8 cellular contexts compared by ENCODE assay signal in genomic region chr11:62727833-62728721, GRCh38. TPM values are rescaled to one million over a fixed set of nuclear protein-coding genes. Genes with fewer than 3 reads are reported as not detected.
DNase-seq lines count a peak whose midpoint lies in the region; TF ChIP-seq lines count a peak whose summit lies in the region.

A gene with protein sequence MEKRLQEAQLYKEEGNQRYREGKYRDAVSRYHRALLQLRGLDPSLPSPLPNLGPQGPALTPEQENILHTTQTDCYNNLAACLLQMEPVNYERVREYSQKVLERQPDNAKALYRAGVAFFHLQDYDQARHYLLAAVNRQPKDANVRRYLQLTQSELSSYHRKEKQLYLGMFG (plus strand): TSS chr11:62728486. CDS start chr11:62728849, 363 bp downstream.

- H3K27me3 ChIP-seq in H7 (ENCODE audit: control insufficient read depth, insufficient read depth, low read length), result no peaks in the 10 kb centered on the region

- no peaks in the 10 kb centered on the region for H3K27me3 Mint-ChIP-seq in nephron (ENCODE audit: low read depth)
- no peaks in the 10 kb centered on the region for H3K27me3 Mint-ChIP-seq in stimulated activated naive CD8-positive, alpha-beta T cell treated with anti-CD3 and anti-CD28 coated beads, Interleukin-15, Interleukin-2, amounts not matched to agents 100 ng/mL and 50 ng/mL, for 24 hours

- TF ChIP-seq CTCF in fibroblast of the aortic adventitia (IDR thresholded peaks at IDR 0.05; ENCODE audit: insufficient read depth, low read length) (no peak), nephron (IDR thresholded peaks at IDR 0.05; ENCODE audit: unreplicated experiment in 3 of 3) (no peak)

- H3K36me3 Mint-ChIP-seq in nephron (ENCODE audit: low read depth), result peaks cover 24% of the 10 kb centered on the region
- peaks cover 41% of the 10 kb centered on the region for H3K36me3 Mint-ChIP-seq in stimulated activated naive CD8-positive, alpha-beta T cell treated with anti-CD3 and anti-CD28 coated beads, Interleukin-15, Interleukin-2, amounts not matched to agents 100 ng/mL and 50 ng/mL, for 24 hours (ENCODE audit: low read depth)

- H3K4me3 ChIP-seq in H7 (ENCODE audit: insufficient read depth, low read depth, low read length), result peak within 1 kb of the TSS; percentile 99
- peak within 1 kb of the TSS; percentile 98 for H3K4me3 ChIP-seq in fibroblast of the aortic adventitia (ENCODE audit: low read depth, low read length)

- DNase-seq in ELF-1 (ENCODE audit: low read depth, low spot score) (peak; percentile 99), H7 (peak; percentile 90), M059J (ENCODE audit: low read depth) (peak; percentile 98), SHP77 (lab: John Stamatoyannopoulos, UW) (peak; percentile 96 to 97), fibroblast of the aortic adventitia (ENCODE audit: low read depth) (peak; percentile 99)
- DNase-seq in activated effector memory CD4-positive, alpha-beta T cell treated with Interleukin-2 at 50 U/mL for 16 hours, result peak; percentile 77

- no peaks in the 10 kb centered on the region for H3K9me3 Mint-ChIP-seq in nephron
- no peaks in the 10 kb centered on the region for H3K9me3 Mint-ChIP-seq in stimulated activated naive CD8-positive, alpha-beta T cell treated with anti-CD3 and anti-CD28 coated beads, Interleukin-15, Interleukin-2, amounts not matched to agents 100 ng/mL and 50 ng/mL, for 24 hours

- H3K36me3 ChIP-seq in H7 (replicated peaks; ENCODE audit: control insufficient read depth, insufficient read depth, low read length), result peaks cover 11% of the 10 kb centered on the region

- peak within 1 kb of the TSS; percentile 87 to 98 (median 91) for H3K4me3 Mint-ChIP-seq in nephron
- H3K4me3 Mint-ChIP-seq in stimulated activated naive CD8-positive, alpha-beta T cell treated with anti-CD3 and anti-CD28 coated beads, Interleukin-15, Interleukin-2, amounts not matched to agents 100 ng/mL and 50 ng/mL, for 24 hours, result peak within 1 kb of the TSS; percentile 95

- H3K27ac Mint-ChIP-seq in nephron, result peak within 1 kb of the TSS; percentile 98 to 100 (median 99)
- H3K27ac Mint-ChIP-seq in stimulated activated naive CD8-positive, alpha-beta T cell treated with anti-CD3 and anti-CD28 coated beads, Interleukin-15, Interleukin-2, amounts not matched to agents 100 ng/mL and 50 ng/mL, for 24 hours, result peak within 1 kb of the TSS; percentile 99

- H3K4me1 Mint-ChIP-seq in nephron, result peaks cover 40% of the 10 kb centered on the region
- H3K4me1 Mint-ChIP-seq in stimulated activated naive CD8-positive, alpha-beta T cell treated with anti-CD3 and anti-CD28 coated beads, Interleukin-15, Interleukin-2, amounts not matched to agents 100 ng/mL and 50 ng/mL, for 24 hours (ENCODE audit: low read depth), result peaks cover 62% of the 10 kb centered on the region

RNA-seq across cellular contexts. Expression of the gene that starts here (rescaled TPM):
- total RNA-seq in H7 (2014; rRNA removed; shearing (Covaris generic)), result 45.1 and 63.1 TPM in 2 replicates
- total RNA-seq in M059J (2014; rRNA removed; shearing (Covaris generic)), result 64.6 and 70.6 TPM in 2 replicates
- total RNA-seq in fibroblast of the aortic adventitia (ENCODE audit: low replicate concordance), result 20.3 and 40.1 TPM in 2 replicates

Comparison
In these comparisons a context has a peak if more than half of its experiments do, and no peak if none do; other contexts are left out.
1. Peak in every context shown above with its lines: DNase-seq and H3K4me3 ChIP-seq.